Comparison of ENCODE assay signal across 1 cellular context in genomic region chr1:27322569-27323116, GRCh38.
TF ChIP-seq lines count a peak whose summit lies in the region.

No MANE protein-coding gene starts in this region.

TF ChIP-seq in H1, 55 proteins besides CTCF, POLR2A, EP300 and RAD21:
- no peak for TF ChIP-seq TAF1 (IDR thresholded peaks at IDR 0.05; ENCODE audit: low read depth, low read length)
- TF ChIP-seq BACH1 (IDR thresholded peaks at IDR 0.05; ENCODE audit: low read length), result no peak
- TF ChIP-seq RXRA (IDR thresholded peaks at IDR 0.05; ENCODE audit: insufficient read depth, low read depth, low read length), result no peak
- no peak for TF ChIP-seq RFX5 (IDR thresholded peaks at IDR 0.05; ENCODE audit: borderline replicate concordance, low read depth, low read length)
- no peak for TF ChIP-seq SP1 (IDR thresholded peaks at IDR 0.05; ENCODE audit: low read depth, low read length)
- TF ChIP-seq ATF2 (IDR thresholded peaks at IDR 0.05; ENCODE audit: low read length), result no peak
- TF ChIP-seq TBP (IDR thresholded peaks at IDR 0.05; ENCODE audit: low read depth, low read length), result no peak
- TF ChIP-seq E2F6 (IDR thresholded peaks at IDR 0.05), result no peak
- no peak for TF ChIP-seq YY1 (IDR thresholded peaks at IDR 0.05; ENCODE audit: low read depth, low read length)
- TF ChIP-seq KDM5A (IDR thresholded peaks at IDR 0.05; ENCODE audit: low read length), result no peak
- TF ChIP-seq ZNF274 (IDR thresholded peaks at IDR 0.05; ENCODE audit: borderline replicate concordance, extremely low read depth, low read length), result no peak
- peak; percentile 73 for TF ChIP-seq SAP30 (IDR thresholded peaks at IDR 0.05; ENCODE audit: insufficient read depth, insufficient replicate concordance, low read length)
- TF ChIP-seq MAFK (IDR thresholded peaks at IDR 0.05; ENCODE audit: low read depth, low read length), result no peak
- TF ChIP-seq PHF8 (conservative IDR thresholded peaks at IDR 0.05; ENCODE audit: low read depth, low read length), result 0 out of 2 replicates have a peak, but pooled peaks have one; percentile 58
- no peak for TF ChIP-seq TAF7 (optimal IDR thresholded peaks at IDR 0.05; ENCODE audit: borderline replicate concordance, low read depth, low read length)
